8 cellular contexts compared by ENCODE assay signal in genomic region chr1:207644852-207645631, GRCh38. TPM values are rescaled to one million over a fixed set of nuclear protein-coding genes. Genes with fewer than 3 reads are reported as not detected.
DNase-seq lines count a peak whose midpoint lies in the region; ATAC-seq and TF ChIP-seq lines count a peak whose summit lies in the region.

Gene CR1L (plus strand): TSS chr1:207645133. CDS start chr1:207645234, 101 bp downstream.

- intact Hi-C loops in posterior cingulate gyrus (cut with DNase I) (no loop called here), thyroid gland (cut with DNase I) (loop anchor here (10.0 kb wide), 1 partner anchor 160 kb away; no protein-coding TSS in a partner anchor)

- H3K36me3 Mint-ChIP-seq in activated naive CD4-positive, alpha-beta T cell treated with anti-CD3 and anti-CD28 coated beads, Interleukin-2, amount 10 ng/mL, durations not matched to agents 7 days and 5 days = no peaks in the 10 kb centered on the region
- H3K36me3 Mint-ChIP-seq in glutamatergic neuron (ENCODE audit: unreplicated experiment) = no peaks in the 10 kb centered on the region

- H3K36me3 ChIP-seq in SJCRH30 (no peaks in the 10 kb centered on the region), thyroid gland (no peaks in the 10 kb centered on the region)

- H3K27me3 ChIP-seq in SJCRH30 (no peaks in the 10 kb centered on the region), thyroid gland (no peaks in the 10 kb centered on the region)

- H3K4me1 ChIP-seq in SJCRH30 (no peaks in the 10 kb centered on the region), thyroid gland (peaks cover 0 to 5% of the 10 kb centered on the region in 2 donors)

- 11 to 21% methylated on average over 18 to 30 of the region's 65 CpGs for WGBS in thyroid gland, 2 donors

- H3K9me3 ChIP-seq in SJCRH30 (replicated peaks) (no peaks in the 10 kb centered on the region), thyroid gland (no peaks in the 10 kb centered on the region)

- peaks cover 6% of the 10 kb centered on the region for H3K4me1 Mint-ChIP-seq in activated naive CD4-positive, alpha-beta T cell treated with anti-CD3 and anti-CD28 coated beads, Interleukin-2, amount 10 ng/mL, durations not matched to agents 7 days and 5 days
- H3K4me1 Mint-ChIP-seq in glutamatergic neuron (ENCODE audit: low read depth, unreplicated experiment) = peaks cover 2% of the 10 kb centered on the region

- no peak within 1 kb of the TSS for H3K27ac Mint-ChIP-seq in activated naive CD4-positive, alpha-beta T cell treated with anti-CD3 and anti-CD28 coated beads, Interleukin-2, amount 10 ng/mL, durations not matched to agents 7 days and 5 days
- H3K27ac Mint-ChIP-seq in glutamatergic neuron (ENCODE audit: unreplicated experiment) = no peak within 1 kb of the TSS

- peak within 1 kb of the TSS; percentile 67 for H3K4me3 Mint-ChIP-seq in activated naive CD4-positive, alpha-beta T cell treated with anti-CD3 and anti-CD28 coated beads, Interleukin-2, amount 10 ng/mL, durations not matched to agents 7 days and 5 days
- peak within 1 kb of the TSS; percentile 86 for H3K4me3 Mint-ChIP-seq in glutamatergic neuron (ENCODE audit: unreplicated experiment)

- CTCF ChIA-PET in activated naive CD4-positive, alpha-beta T cell treated with anti-CD3 and anti-CD28 coated beads, Interleukin-2, amount 10 ng/mL, durations not matched to agents 7 days and 5 days (lab: Charles Lee) = no interaction called here

- DNase-seq in SJCRH30 = peak; percentile 66 to 74
- DNase-seq in activated naive CD4-positive, alpha-beta T cell treated with anti-CD3 and anti-CD28 coated beads, Interleukin-2, amount 10 ng/mL, durations not matched to agents 7 days and 5 days = peak; percentile 86
- DNase-seq in glutamatergic neuron = peak; percentile 91
- peak; percentile 45 to 96 (median 70) for DNase-seq in posterior cingulate gyrus
- peak; percentile 87 for DNase-seq in thyroid gland
- DNase-seq in SHP77 treated with DMSO at 0.1 percent for 48 hours (lab: John Stamatoyannopoulos, UW) = no peak

- ATAC-seq in GM18867 (IDR thresholded peaks at IDR 0.05; ENCODE audit: unreplicated experiment) (peak; percentile 76), HG03064 (IDR thresholded peaks at IDR 0.05; ENCODE audit: low read depth, unreplicated experiment) (peak; percentile 79)

- no peaks in the 10 kb centered on the region for H3K9me3 Mint-ChIP-seq in activated naive CD4-positive, alpha-beta T cell treated with anti-CD3 and anti-CD28 coated beads, Interleukin-2, amount 10 ng/mL, durations not matched to agents 7 days and 5 days
- peaks cover 4% of the 10 kb centered on the region for H3K9me3 Mint-ChIP-seq in glutamatergic neuron (ENCODE audit: unreplicated experiment)

- no peak for TF ChIP-seq CTCF in glutamatergic neuron (IDR thresholded peaks at IDR 0.05; ENCODE audit: partially characterized antibody, unreplicated experiment)
- TF ChIP-seq CTCF in thyroid gland (IDR thresholded peaks at IDR 0.05) = no peak

- H3K4me3 ChIP-seq in SJCRH30 = peak within 1 kb of the TSS; percentile 58
- peak within 1 kb of the TSS; percentile 7 to 43 (median 8) for H3K4me3 ChIP-seq in thyroid gland (replicated peaks in 1 of 3)

- H3K27ac ChIP-seq in SJCRH30 (peak within 1 kb of the TSS; percentile 29; the same call in 1 of the 2 replicates), thyroid gland (no peak within 1 kb of the TSS)

- no peak for TF ChIP-seq POLR2A in thyroid gland (IDR thresholded peaks at IDR 0.05)

- peaks cover 53% of the 10 kb centered on the region for H3K27me3 Mint-ChIP-seq in activated naive CD4-positive, alpha-beta T cell treated with anti-CD3 and anti-CD28 coated beads, Interleukin-2, amount 10 ng/mL, durations not matched to agents 7 days and 5 days
- H3K27me3 Mint-ChIP-seq in glutamatergic neuron (ENCODE audit: unreplicated experiment) = peaks cover 3% of the 10 kb centered on the region

RNA-seq across cellular contexts. Expression of gene CR1L, which starts in this region (rescaled TPM):
- total RNA-seq in SJCRH30 (2014; rRNA removed; shearing (Covaris generic)) = not detected in 2 replicates
- total RNA-seq in glutamatergic neuron (ENCODE audit: unreplicated experiment) = not detected
- total RNA-seq in thyroid gland = under 1 TPM in 1 of 4 donors, not detected in 3; 0.22 TPM

Comparison
In these comparisons a context has a peak if more than half of its experiments do, and no peak if none do; other contexts are left out.
1. Peak in DNase-seq, H3K4me3 ChIP-seq and H3K27ac ChIP-seq in SJCRH30; RNA of the gene not detected or under 1 TPM.
2. Peak in DNase-seq in glutamatergic neuron; RNA of the gene not detected or under 1 TPM.
3. Peak in DNase-seq and H3K4me3 ChIP-seq in thyroid gland; RNA of the gene not detected or under 1 TPM.